ENCODE assay signal across 2 cellular contexts in genomic region chr2:88218971-88219370, GRCh38.
TF ChIP-seq lines count a peak whose summit lies in the region.

No MANE protein-coding gene starts in this region.

TF ChIP-seq in GM23338, 12 proteins besides CTCF, POLR2A, EP300 and RAD21:
- no peak for TF ChIP-seq EZH2phosphoT487 (IDR thresholded peaks at IDR 0.05; ENCODE audit: unreplicated experiment)
- no peak for TF ChIP-seq ZNF331 (CRISPR knock-in tag; IDR thresholded peaks at IDR 0.05; ENCODE audit: low read depth)
- TF ChIP-seq JUNB (IDR thresholded peaks at IDR 0.05; ENCODE audit: unreplicated experiment): no peak
- no peak for TF ChIP-seq ETS1 (IDR thresholded peaks at IDR 0.05)
- no peak for TF ChIP-seq STAT1 (IDR thresholded peaks at IDR 0.05; ENCODE audit: unreplicated experiment)
- no peak for TF ChIP-seq REST (IDR thresholded peaks at IDR 0.05; ENCODE audit: unreplicated experiment)
- no peak for TF ChIP-seq NANOG (IDR thresholded peaks at IDR 0.05; ENCODE audit: borderline replicate concordance)
- no peak for TF ChIP-seq CREB1 (CRISPR knock-in tag; IDR thresholded peaks at IDR 0.05; ENCODE audit: low read depth)
- TF ChIP-seq ZNF114 (CRISPR knock-in tag; IDR thresholded peaks at IDR 0.05): no peak
- no peak for TF ChIP-seq POLR2AphosphoS5 (IDR thresholded peaks at IDR 0.05; ENCODE audit: low read depth)
- TF ChIP-seq EZH2 (IDR thresholded peaks at IDR 0.05; ENCODE audit: low read depth, unreplicated experiment): no peak
- no peak for TF ChIP-seq ZNF462 (CRISPR knock-in tag; IDR thresholded peaks at IDR 0.05)

TF ChIP-seq in H1, 55 proteins besides CTCF, POLR2A, EP300 and RAD21:
- TF ChIP-seq FOSL1 (IDR thresholded peaks at IDR 0.05; ENCODE audit: insufficient read depth, low read depth, low read length) (no peak), EGR1 (IDR thresholded peaks at IDR 0.05; ENCODE audit: borderline replicate concordance, low read depth, low read length) (no peak), BRCA1 (IDR thresholded peaks at IDR 0.05; ENCODE audit: low read depth, low read length) (no peak), ZNF274 (IDR thresholded peaks at IDR 0.05; ENCODE audit: borderline replicate concordance, extremely low read depth, low read length) (no peak), JUND (IDR thresholded peaks at IDR 0.05; ENCODE audit: low read length) (no peak), SUZ12 (IDR thresholded peaks at IDR 0.05; ENCODE audit: low read length) (no peak), PHF8 (conservative IDR thresholded peaks at IDR 0.05; ENCODE audit: low read depth, low read length) (no peak), SP2 (IDR thresholded peaks at IDR 0.05; ENCODE audit: low read length) (no peak), TAF1 (IDR thresholded peaks at IDR 0.05; ENCODE audit: low read depth, low read length) (no peak), GABPA (IDR thresholded peaks at IDR 0.05; ENCODE audit: borderline replicate concordance, insufficient read depth, low read length) (no peak), ASH2L (IDR thresholded peaks at IDR 0.05; ENCODE audit: low read length) (no peak), SIRT6 (IDR thresholded peaks at IDR 0.05; ENCODE audit: low read length) (no peak), KDM1A (IDR thresholded peaks at IDR 0.05; ENCODE audit: borderline replicate concordance, low read length) (no peak)
